8 cellular contexts compared by ENCODE assay signal in the genomic region with DNA sequence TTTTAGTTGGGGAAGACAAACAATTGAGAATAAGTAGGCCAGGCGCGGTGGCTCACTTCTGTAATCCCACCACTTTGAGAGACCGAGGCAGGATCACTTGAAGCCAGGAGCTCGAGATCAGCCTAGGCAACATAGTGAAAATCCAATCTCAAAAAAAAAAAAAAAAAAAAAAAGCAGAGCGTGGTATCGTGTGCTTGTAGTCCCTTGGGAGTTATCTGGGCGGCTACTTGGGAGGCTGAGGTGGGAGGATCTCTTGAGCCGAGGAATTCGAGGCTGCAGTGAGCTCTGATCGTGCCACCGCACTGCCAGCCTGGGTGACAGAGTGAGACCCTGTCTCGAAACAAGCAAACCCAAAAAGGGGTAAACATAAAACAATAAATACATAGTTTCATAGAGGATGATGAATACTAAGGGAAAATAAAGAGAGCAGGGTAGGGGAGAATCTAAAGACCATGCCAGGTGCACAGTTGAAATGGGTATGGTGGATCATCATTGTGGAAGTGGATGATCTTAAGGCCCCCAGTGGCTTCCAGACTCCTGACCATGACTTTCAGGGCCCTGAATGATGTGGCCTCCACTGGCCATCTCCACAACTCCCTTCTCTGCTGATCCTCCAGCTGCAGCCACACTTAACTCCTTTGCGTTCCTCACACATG. TPM values are rescaled to one million over a fixed set of nuclear protein-coding genes. Genes with fewer than 3 reads are reported as not detected.
DNase-seq lines count a peak whose midpoint lies in the region; ATAC-seq and TF ChIP-seq lines count a peak whose summit lies in the region.

No MANE protein-coding gene starts in this region.

- H3K27ac Mint-ChIP-seq in memory B cell: peak overlapping the region; percentile 71

- no peaks in the 10 kb centered on the region for H3K27me3 Mint-ChIP-seq in memory B cell

- peaks cover 51% of the 10 kb centered on the region for H3K4me1 Mint-ChIP-seq in memory B cell

- H3K27me3 ChIP-seq in left ventricle myocardium inferior (ENCODE audit: low read depth): no peaks in the 10 kb centered on the region

- H3K27ac ChIP-seq in left ventricle myocardium inferior (replicated peaks): peak overlapping the region; percentile 97
- H3K27ac ChIP-seq in urinary bladder (ENCODE audit: low read depth): no peak overlapping the region

- H3K4me3 ChIP-seq in left ventricle myocardium inferior: peak overlapping the region; percentile 100
- peak overlapping the region; percentile 91 for H3K4me3 ChIP-seq in astrocyte of the cerebellum (ENCODE audit: low read depth, low read length)
- peak overlapping the region; percentile 97 for H3K4me3 ChIP-seq in urinary bladder (ENCODE audit: low read depth, low read length)

- TF ChIP-seq CTCF in left ventricle myocardium inferior (IDR thresholded peaks at IDR 0.05; ENCODE audit: borderline replicate concordance) (no peak), astrocyte of the cerebellum (IDR thresholded peaks at IDR 0.05; ENCODE audit: low read depth, low read length, missing control alignments) (no peak), GM13976 (IDR thresholded peaks at IDR 0.05; ENCODE audit: borderline replicate concordance, control extremely low read depth, extremely low read depth, insufficient read depth, missing control alignments) (no peak)

- H3K4me3 Mint-ChIP-seq in memory B cell: peak overlapping the region; percentile 87

- ATAC-seq in memory B cell (ENCODE audit: low read depth): no peak
- ATAC-seq in GM18505 (IDR thresholded peaks at IDR 0.05; ENCODE audit: unreplicated experiment): no peak

- H3K36me3 Mint-ChIP-seq in memory B cell: peaks cover 7% of the 10 kb centered on the region

- WGBS in urinary bladder: 57% methylated on average over 13 of the region's 13 CpGs

- H3K36me3 ChIP-seq in left ventricle myocardium inferior: peaks cover 32% of the 10 kb centered on the region
- H3K36me3 ChIP-seq in urinary bladder (ENCODE audit: insufficient read depth): no peaks in the 10 kb centered on the region

- no peaks in the 10 kb centered on the region for H3K9me3 Mint-ChIP-seq in memory B cell

- TF ChIP-seq POLR2A in GM18505 (IDR thresholded peaks at IDR 0.05; ENCODE audit: borderline replicate concordance, extremely low read depth, insufficient read depth, insufficient read length): no peak

- in situ Hi-C loops in astrocyte of the cerebellum (cut with HindIII; ENCODE audit: low sequenced_read_pairs) (no loop called here), GM13976 (cut with MboI; ENCODE audit: low sequenced_read_pairs, unreplicated experiment) (no loop called here)

- intact Hi-C loops in left ventricle myocardium inferior (cut with micrococcal nuclease) (no loop called here), cardiac septum (cut with DNase I) (loop anchor here (2.0 to 5.0 kb wide), 4 partner anchors 69 to 269 kb away; a partner anchor contains a TSS)

- DNase-seq in left ventricle myocardium inferior (no peak), cardiac septum (ENCODE audit: low spot score) (no peak), astrocyte of the cerebellum (ENCODE audit: low read depth) (no peak), memory B cell (ENCODE audit: low spot score in 2 of 2) (no peak), GM13976 (ENCODE audit: low spot score) (no peak)
- DNase-seq in activated CD4-positive, CD25-positive, alpha-beta regulatory T cell treated with anti-CD3 and anti-CD28 coated beads, Interleukin-2, amount 50 U/mL, for 72 hours: no peak

- no peaks in the 10 kb centered on the region for H3K9me3 ChIP-seq in left ventricle myocardium inferior (replicated peaks)

- H3K4me1 ChIP-seq in left ventricle myocardium inferior (peaks cover 58% of the 10 kb centered on the region), urinary bladder (ENCODE audit: insufficient read depth) (peaks cover 2% of the 10 kb centered on the region)

RNA-seq across cellular contexts. Expression of a gene that starts 0.9 kb away (rescaled TPM):
- 28.9 TPM for total RNA-seq in left ventricle myocardium inferior
- 22.6 TPM for total RNA-seq in cardiac septum
- 34.7 TPM for total RNA-seq in urinary bladder
- 28.4 TPM for polyA plus RNA-seq in urinary bladder

RNA-seq across cellular contexts. Expression of a gene that starts 1.1 kb away (rescaled TPM):
- total RNA-seq in left ventricle myocardium inferior: 7.3 TPM
- 8.5 TPM for total RNA-seq in cardiac septum
- 3.0 TPM for total RNA-seq in urinary bladder
- polyA plus RNA-seq in urinary bladder: 5.1 TPM
